In genomic region chr2:90028381-90029079, GRCh38 we compare ENCODE assay signal across 7 cellular contexts.
A peak's percentile ranks its signal among the peaks of the same experiment; 100 is the strongest.
DNase-seq lines count a peak whose midpoint lies in the region; ATAC-seq, FAIRE-seq and TF ChIP-seq lines count a peak whose summit lies in the region.
"Not testable (repeated sequence)": the region's sequence is repeated elsewhere in the genome, so short reads cannot be mapped to it uniquely, and the experiment has no call there.

No MANE protein-coding gene starts in this region.

- not testable (repeated sequence) for H3K36me3 ChIP-seq in DOHH2 (ENCODE audit: control insufficient read depth, low read length); MG63; right lobe of liver

- TF ChIP-seq POLR2A in right lobe of liver (IDR thresholded peaks at IDR 0.05) = not testable (repeated sequence)

- TF ChIP-seq CTCF in DOHH2 (IDR thresholded peaks at IDR 0.05; ENCODE audit: low read depth, low read length, poor library complexity, severe bottlenecking); right lobe of liver (IDR thresholded peaks at IDR 0.05): not testable (repeated sequence)

- H3K9me3 ChIP-seq in DOHH2 (ENCODE audit: control insufficient read depth, insufficient read depth, low read length); MG63; right lobe of liver: not testable (repeated sequence)

- H3K27ac ChIP-seq in DOHH2 (ENCODE audit: low read depth, low read length) = peak overlapping the region; percentile 79
- not testable (repeated sequence) for H3K27ac ChIP-seq in right lobe of liver

- H3K4me1 ChIP-seq in DOHH2 (ENCODE audit: control insufficient read depth, low read length) = peaks cover 28% of the 10 kb centered on the region
- H3K4me1 ChIP-seq in right lobe of liver = not testable (repeated sequence)

- H3K79me2 ChIP-seq in DOHH2 (ENCODE audit: control insufficient read depth, low read length) = not testable (repeated sequence)

- not testable (repeated sequence) for H3F3A ChIP-seq in DOHH2 (ENCODE audit: control insufficient read depth, insufficient read depth)

- not testable (repeated sequence) for H3K27me3 ChIP-seq in DOHH2 (ENCODE audit: control insufficient read depth, low read length); MG63; right lobe of liver

- H3K9me2 ChIP-seq in DOHH2 (replicated peaks; ENCODE audit: control insufficient read depth, low read length) = not testable (repeated sequence)

- intact Hi-C loops in head of caudate nucleus (cut with DNase I); right lobe of liver (cut with DNase I): not testable (repeated sequence)

- DNase-seq in MG63 = peak; percentile 11
- peak; percentile 2 for DNase-seq in SKM-1 treated with dmso at 0.1 percent for 144 hours (lab: John Stamatoyannopoulos, UW; ENCODE audit: unreplicated experiment)
- peak in 27 of 42 donors; percentile 1 to 47 (median 14) for DNase-seq in head of caudate nucleus
- peak in 1 of 3 donors; percentile 20 for DNase-seq in right lobe of liver
- peak; percentile 36 for DNase-seq in pons (ENCODE audit: low spot score)
- DNase-seq in urothelium cell line (ENCODE audit: low spot score) = not testable (repeated sequence)

- 52% methylated on average over 7 of the region's 8 CpGs for WGBS in right lobe of liver (ENCODE audit: insufficient coverage, low coverage, low lambda C conversion rate, missing lambda C conversion rate)

- peak in 3 of 4 donors; percentile 23 to 35 (median 28) for ATAC-seq in right lobe of liver

- peak overlapping the region; percentile 59 for H3K4me3 ChIP-seq in DOHH2 (ENCODE audit: low read length)
- not testable (repeated sequence) for H3K4me3 ChIP-seq in MG63, right lobe of liver

- peak; percentile 71 for FAIRE-seq in urothelium cell line (lab: Jason Lieb, UNC)

- not testable (repeated sequence) for H4K20me1 ChIP-seq in DOHH2 (ENCODE audit: control insufficient read depth, insufficient read depth, low read depth, low read length)

- H3K4me2 ChIP-seq in DOHH2 (ENCODE audit: low read length) = peak overlapping the region; percentile 66
